19 cellular contexts compared by ENCODE assay signal in the genomic region with DNA sequence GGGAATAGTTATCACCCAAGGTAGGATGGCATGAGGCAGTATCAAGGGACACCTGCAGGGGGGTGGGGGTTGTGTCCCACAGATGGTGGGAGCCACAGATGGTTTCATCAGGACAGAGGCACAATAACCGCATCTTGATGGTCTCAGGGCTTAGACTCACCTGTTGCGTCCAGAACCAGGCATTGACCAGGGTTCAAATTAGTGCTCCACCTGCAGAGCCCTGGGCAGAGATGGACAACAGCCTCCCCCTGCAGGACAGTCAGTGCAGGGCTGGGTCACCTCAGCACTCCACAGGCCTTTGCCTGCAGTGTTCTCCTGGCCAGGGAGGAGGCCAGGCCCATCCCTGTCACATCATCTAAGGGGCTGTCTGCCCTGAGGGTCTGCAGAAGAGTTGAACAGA. TPM values are rescaled to one million over a fixed set of nuclear protein-coding genes. Genes with fewer than 3 reads are reported as not detected.
DNase-seq lines count a peak whose midpoint lies in the region; ATAC-seq and TF ChIP-seq lines count a peak whose summit lies in the region.
"Had no signal": no experiment of that assay in that cellular context is flagged by ENCODE, and none has a peak within 500 bp of the region (broad histone marks: within the 10 kb centered on the region; RNA-seq: fewer than 3 reads in every experiment).

No MANE protein-coding gene starts in this region.

- H3K9me3 Mint-ChIP-seq in endodermal cell: no peaks in the 10 kb centered on the region
- H3K9me3 Mint-ChIP-seq: CD8-positive, alpha-beta T cell had no signal

- H3K4me3 ChIP-seq in Panc1 (ENCODE audit: low read depth in 2 of 2, low read length in 2 of 2): no peak overlapping the region
- no peak overlapping the region for H3K4me3 ChIP-seq in endodermal cell (ENCODE audit: low read length)
- no peak overlapping the region for H3K4me3 ChIP-seq in upper lobe of right lung
- H3K4me3 ChIP-seq in gastrocnemius medialis: no peak overlapping the region
- no peak overlapping the region for H3K4me3 ChIP-seq in PC-3 (ENCODE audit: low read length)
- H3K4me3 ChIP-seq: GM23248 had no signal

- H3K36me3 ChIP-seq in Panc1 (ENCODE audit: control insufficient read depth, insufficient read depth, low read length) (no peaks in the 10 kb centered on the region), endodermal cell (ENCODE audit: control insufficient read depth, insufficient read depth, low read length) (no peaks in the 10 kb centered on the region), upper lobe of right lung (no peaks in the 10 kb centered on the region), gastrocnemius medialis (no peaks in the 10 kb centered on the region), PC-3 (ENCODE audit: low read depth, low read length) (no peaks in the 10 kb centered on the region)

- H3K9me2 ChIP-seq in PC-3 (replicated peaks; ENCODE audit: low read length): no peaks in the 10 kb centered on the region

- H3K4me1 Mint-ChIP-seq in endodermal cell: peaks cover 20% of the 10 kb centered on the region

- POLR2A ChIA-PET in Panc1 (lab: Charles Lee) (no interaction called here), PC-3 (lab: Charles Lee; ENCODE audit: unreplicated experiment) (interaction anchor here (0.6 kb wide), 1 partner anchor 103 kb away, joined by 3 read pairs; no protein-coding TSS in a partner anchor)

- H3K4me3 Mint-ChIP-seq in endodermal cell: no peak overlapping the region
- H3K4me3 Mint-ChIP-seq: CD8-positive, alpha-beta T cell had no signal

- CTCF ChIA-PET in Panc1 (lab: Charles Lee): no interaction called here
- CTCF ChIA-PET in PC-3 (lab: Charles Lee): no interaction called here

- H3K27ac ChIP-seq in Panc1 (ENCODE audit: low read length) (no peak overlapping the region), endodermal cell (ENCODE audit: low read depth, low read length) (no peak overlapping the region), upper lobe of right lung (no peak overlapping the region), gastrocnemius medialis (no peak overlapping the region), PC-3 (ENCODE audit: low read length) (no peak overlapping the region)
- H3K27ac ChIP-seq: 22Rv1, GM23248, RWPE1 had no signal

- H3K27ac Mint-ChIP-seq in endodermal cell: no peak overlapping the region
- H3K27ac Mint-ChIP-seq: CD8-positive, alpha-beta T cell had no signal

- H4K20me1 ChIP-seq in PC-3 (ENCODE audit: low read length): no peaks in the 10 kb centered on the region

- no peaks in the 10 kb centered on the region for H3K36me3 Mint-ChIP-seq in endodermal cell (ENCODE audit: low read depth)
- H3K36me3 Mint-ChIP-seq: CD8-positive, alpha-beta T cell had no signal

- no peaks in the 10 kb centered on the region for H3K79me2 ChIP-seq in PC-3 (ENCODE audit: low read length)

- TF ChIP-seq CTCF in Panc1 (IDR thresholded peaks at IDR 0.05) (peak; percentile 9; the same call in 1 of the 2 replicates), endodermal cell (conservative IDR thresholded peaks at IDR 0.05) (peak; percentile 67), upper lobe of right lung (IDR thresholded peaks at IDR 0.05) (no peak), gastrocnemius medialis (IDR thresholded peaks at IDR 0.05 in 4 of 5, conservative IDR thresholded peaks at IDR 0.05 in 1 of 5) (no peak), PC-3 (conservative IDR thresholded peaks at IDR 0.05; ENCODE audit: low read depth, low read length) (no peak; the same call in 1 of the 2 replicates)

- TF ChIP-seq POLR2A in gastrocnemius medialis (IDR thresholded peaks at IDR 0.05): no peak

- H3K9ac ChIP-seq in endodermal cell (ENCODE audit: extremely low read depth, low read length, poor library complexity, severe bottlenecking) (no peak overlapping the region), PC-3 (ENCODE audit: low read length) (no peak overlapping the region)
- H3K9ac ChIP-seq: GM23248 had no signal

- DNase-seq in activated effector memory CD4-positive, alpha-beta T cell treated with anti-CD3 and anti-CD28 coated beads, Interleukin-2, amount 50 U/mL, for 16 hours: peak; percentile 42
- no peak for DNase-seq in activated effector memory CD4-positive, alpha-beta T cell treated with Interleukin-2 at 50 U/mL for 16 hours
- DNase-seq in Panc1 (ENCODE audit: low read depth, low spot score) (no peak), endodermal cell (no peak), upper lobe of right lung (peak; percentile 15), gastrocnemius medialis (no peak), PC-3 (no peak)
- DNase-seq: CD8-positive, alpha-beta T cell; GM23248; IMR-90; NCI-H1417 treated with DMSO at 0.1 percent for 48 hours; NCI-H1930; NCI-H2171; NCI-H446; NCI-H69 had no signal

- in situ Hi-C loops in Panc1 (cut with HindIII; ENCODE audit: low pct_unique_long_range_greater_than_20kb, low sequenced_read_pairs): no loop called here
- in situ Hi-C loops in gastrocnemius medialis (cut with MboI; ENCODE audit: low sequenced_read_pairs in 4 of 4): no loop called here

- intact Hi-C loops in Panc1 (cut with micrococcal nuclease; ENCODE audit: unreplicated experiment): loop anchor here (5.0 kb wide), 1 partner anchor 90 kb away; no protein-coding TSS in a partner anchor
- intact Hi-C loops in upper lobe of right lung (cut with DNase I): no loop called here
- intact Hi-C loops in gastrocnemius medialis (cut with DNase I; ENCODE audit: low total_unique reads): no loop called here
- intact Hi-C loops in PC-3 (cut with micrococcal nuclease): no loop called here

- H3F3A ChIP-seq in PC-3 (ENCODE audit: low read length, unreplicated experiment): no peaks in the 10 kb centered on the region

- H3K4me2 ChIP-seq in PC-3 (ENCODE audit: low read length): no peak overlapping the region

- BruUV-seq in Panc1 (replicated peaks; lab: Mats Ljungman, UMichigan): no TSS peak
- BruUV-seq in PC-3 (replicated peaks; lab: Mats Ljungman, UMichigan): no TSS peak

- H3K9me3 ChIP-seq in Panc1 (ENCODE audit: control insufficient read depth, insufficient read depth, low read depth, low read length) (no peaks in the 10 kb centered on the region), endodermal cell (ENCODE audit: control insufficient read depth, low read length) (no peaks in the 10 kb centered on the region), upper lobe of right lung (no peaks in the 10 kb centered on the region), gastrocnemius medialis (no peaks in the 10 kb centered on the region), PC-3 (ENCODE audit: low read length) (no peaks in the 10 kb centered on the region)

- 94 to 95% methylated on average over 2 of the region's 2 CpGs for WGBS in endodermal cell (ENCODE audit: insufficient coverage in 1 of 2, insufficient read length in 1 of 2), 2 experiments

- no peaks in the 10 kb centered on the region for H3K27me3 ChIP-seq in Panc1 (ENCODE audit: control insufficient read depth, insufficient read depth, low read length)
- H3K27me3 ChIP-seq in endodermal cell (ENCODE audit: control insufficient read depth, insufficient read depth, low read length, poor library complexity, severe bottlenecking): no peaks in the 10 kb centered on the region
- peaks cover 3% of the 10 kb centered on the region for H3K27me3 ChIP-seq in upper lobe of right lung
- no peaks in the 10 kb centered on the region for H3K27me3 ChIP-seq in gastrocnemius medialis
- no peaks in the 10 kb centered on the region for H3K27me3 ChIP-seq in PC-3 (ENCODE audit: low read length)

- H3K27me3 Mint-ChIP-seq in endodermal cell (ENCODE audit: insufficient read depth): peaks cover 22% of the 10 kb centered on the region

- no peak overlapping the region for H2AFZ ChIP-seq in PC-3 (ENCODE audit: low read length)
- H2AFZ ChIP-seq: GM23248 had no signal

- ATAC-seq in Panc1 (no peak), upper lobe of right lung (no peak), gastrocnemius medialis (no peak), PC-3 (no peak), GM18858 (IDR thresholded peaks at IDR 0.05; ENCODE audit: unreplicated experiment) (no peak)
- ATAC-seq: CD8-positive, alpha-beta T cell had no signal

- no peaks in the 10 kb centered on the region for H3K4me1 ChIP-seq in Panc1 (ENCODE audit: control insufficient read depth, insufficient read depth, low read length)
- no peaks in the 10 kb centered on the region for H3K4me1 ChIP-seq in endodermal cell (ENCODE audit: control insufficient read depth, insufficient read depth, low read length)
- H3K4me1 ChIP-seq in upper lobe of right lung: no peaks in the 10 kb centered on the region
- no peaks in the 10 kb centered on the region for H3K4me1 ChIP-seq in gastrocnemius medialis
- H3K4me1 ChIP-seq in PC-3 (ENCODE audit: insufficient read depth, low read length): peaks cover 11% of the 10 kb centered on the region; the same call in 1 of the 2 replicates

RNA-seq across cellular contexts. Expression of gene CEACAM1, which starts 14.5 kb away (rescaled TPM):
- total RNA-seq in Panc1 (2021; ENCODE audit: unreplicated experiment) (2.4 TPM), endodermal cell (1 to 10 TPM; 1.0 to 1.5 TPM), upper lobe of right lung (13.1 TPM), gastrocnemius medialis (1 to 10 TPM in 1 of 4 donors, under 1 TPM in 3; 0.36 to 2.0 (median 0.53) TPM), PC-3 (2014; rRNA removed) (0.81 and 0.95 TPM in 2 replicates)
- polyA plus RNA-seq in Panc1 (2012; ENCODE audit: insufficient read length): 0.64 TPM
- polyA plus RNA-seq in endodermal cell (2013, experiment 1 of 2): 0.57 TPM
- polyA plus RNA-seq in endodermal cell (2013, experiment 2 of 2): not detected
- total RNA-seq: GM23248, IMR-90 had no signal
- polyA plus RNA-seq: GM23248, IMR-90 had no signal

RNA-seq across cellular contexts. Expression of gene CEACAM8, which starts 51.9 kb away (rescaled TPM):
- total RNA-seq in Panc1 (2021; ENCODE audit: unreplicated experiment) (not detected), endodermal cell (not detected), upper lobe of right lung (not detected), gastrocnemius medialis (not detected), PC-3 (2014; rRNA removed) (not detected in 2 replicates)
- polyA plus RNA-seq in Panc1 (2012; ENCODE audit: insufficient read length): not detected
- polyA plus RNA-seq in endodermal cell (2013, experiment 1 of 2): not detected
- not detected for polyA plus RNA-seq in endodermal cell (2013, experiment 2 of 2)
- total RNA-seq: CD8-positive, alpha-beta T cell; GM23248; IMR-90 had no signal
- polyA plus RNA-seq: BJ, GM23248, IMR-90 had no signal

Comparison
In these comparisons a context has a peak if more than half of its experiments do, and no peak if none do; other contexts are left out.
1. DNase-seq: peak in activated effector memory CD4-positive, alpha-beta T cell treated with anti-CD3 and anti-CD28 coated beads, Interleukin-2, amount 50 U/mL, for 16 hours (single experiment) and upper lobe of right lung (single experiment); none in activated effector memory CD4-positive, alpha-beta T cell treated with Interleukin-2 at 50 U/mL for 16 hours (single experiment), Panc1 (single experiment), endodermal cell (single experiment), gastrocnemius medialis (0 of 2) and PC-3 (single experiment).
2. CTCF ChIP-seq: peak in Panc1 (single experiment) and endodermal cell (single experiment); none in upper lobe of right lung (single experiment), gastrocnemius medialis (0 of 5) and PC-3 (single experiment).